35 cellular contexts compared by ENCODE assay signal in the genomic region with DNA sequence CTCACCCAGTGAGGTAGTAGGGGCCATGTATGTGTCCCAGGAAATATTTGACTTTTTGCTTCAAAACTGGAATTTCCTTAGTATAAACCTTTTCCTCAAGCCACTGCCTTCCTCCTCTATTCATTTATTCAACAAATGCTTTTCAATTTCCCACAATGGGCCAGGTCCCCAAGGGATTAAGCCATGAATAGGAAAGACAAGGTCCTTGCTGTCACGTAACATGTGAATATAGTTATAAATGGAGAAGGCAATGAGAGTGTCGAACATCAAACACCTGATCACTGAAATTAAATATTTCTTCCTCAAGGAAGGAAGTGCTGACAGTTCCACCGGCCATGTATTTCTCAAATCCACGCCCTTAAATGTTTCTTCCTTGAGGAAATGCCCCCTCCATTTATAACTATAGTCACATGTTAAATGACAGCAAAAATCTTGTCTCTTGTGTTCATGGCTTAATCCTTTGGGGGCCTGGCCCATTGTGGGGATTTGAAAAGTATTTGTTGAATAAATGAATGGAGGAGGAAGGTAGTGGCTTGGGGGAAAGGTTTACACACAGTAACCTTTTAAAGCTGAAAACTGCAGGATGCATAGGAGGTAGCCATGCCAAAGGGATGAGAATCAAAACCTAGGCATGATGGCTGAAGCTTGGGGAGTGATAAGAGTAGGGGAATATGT.
"Had no signal": no experiment of that assay in that cellular context is flagged by ENCODE, and none has a peak within 500 bp of the region (broad histone marks: within the 10 kb centered on the region; RNA-seq: fewer than 3 reads in every experiment).

No MANE protein-coding gene starts in this region.

- H3K36me3 Mint-ChIP-seq: activated CD4-positive, alpha-beta memory T cell treated with anti-CD3 and anti-CD28 coated beads for 36 hours; activated naive CD4-positive, alpha-beta T cell treated with anti-CD3 and anti-CD28 coated beads, Interleukin-2, amount 50 U/mL, for 72 hours; activated naive CD8-positive, alpha-beta T cell treated with anti-CD3 and anti-CD28 coated beads for 36 hours had no signal

- H3K4me1 Mint-ChIP-seq: activated B cell treated with CpG ODN at 0.5 μM for 24 hours; activated CD4-positive, alpha-beta T cell treated with anti-CD3 and anti-CD28 coated beads, Interleukin-2, amount 10 ng/mL, durations not matched to agents 24 days and 14 days; activated naive CD8-positive, alpha-beta T cell treated with anti-CD3 and anti-CD28 coated beads for 36 hours; activated T-helper 17 cell treated with anti-CD3 and anti-CD28 coated beads, Interleukin-2, amount 50 U/mL, for 72 hours had no signal

- DNase-seq: activated B cell treated with CpG ODN at 0.5 μM for 24 hours; activated CD4-positive, alpha-beta memory T cell treated with anti-CD3 and anti-CD28 coated beads for 36 hours; activated CD4-positive, alpha-beta T cell treated with anti-CD3 and anti-CD28 coated beads for 4 hours; activated CD4-positive, alpha-beta T cell treated with anti-CD3 and anti-CD28 coated beads, Interleukin-2, amount 10 ng/mL, durations not matched to agents 24 days and 14 days; activated CD4-positive, alpha-beta T cell treated with anti-CD3 and anti-CD28 coated beads, Interleukin-2, amount 50 U/mL, for 1 hour; activated CD4-positive, alpha-beta T cell treated with anti-CD3 and anti-CD28 coated beads, Interleukin-2, amount 50 U/mL, for 4 hours; activated CD4-positive, CD25-positive, alpha-beta regulatory T cell treated with anti-CD3 and anti-CD28 coated beads, Interleukin-2, amount 50 U/mL, for 72 hours; activated CD8-positive, alpha-beta memory T cell treated with anti-CD3 and anti-CD28 coated beads, Interleukin-2, amount 50 U/mL, for 4 hours; activated CD8-positive, alpha-beta T cell treated with anti-CD3 and anti-CD28 coated beads for 36 hours; activated effector memory CD4-positive, alpha-beta T cell treated with anti-CD3 and anti-CD28 coated beads, Interleukin-2, amount 50 U/mL, for 16 hours; activated gamma-delta T cell treated with Interleukin-2 at 50 U/mL for 16 hours; activated naive CD4-positive, alpha-beta T cell; activated naive CD4-positive, alpha-beta T cell treated with anti-CD3 and anti-CD28 coated beads for 36 hours; activated naive CD4-positive, alpha-beta T cell treated with anti-CD3 and anti-CD28 coated beads, Interleukin-2, amount 50 U/mL, for 16 hours; activated naive CD8-positive, alpha-beta T cell treated with anti-CD3 and anti-CD28 coated beads for 36 hours; activated T-cell treated with anti-CD3 and anti-CD28 coated beads for 4 hours; activated T-cell treated with anti-CD3 and anti-CD28 coated beads, Interleukin-2, amount 50 U/mL, for 1 hour; activated T-cell treated with anti-CD3 and anti-CD28 coated beads, Interleukin-2, amount 50 U/mL, for 4 hours; activated T-cell treated with anti-CD3 and anti-CD28 coated beads, Interleukin-2, amount 50 U/mL, for 72 hours; adrenal gland; amniotic stem cell; aorta; body of pancreas; brain microvascular endothelial cell; central memory CD4-positive, alpha-beta T cell; T-helper 1 cell; T-helper 2 cell; T-helper 9 cell had no signal

- H3K36me3 ChIP-seq: adrenal gland, brain microvascular endothelial cell, breast epithelium had no signal

- ATAC-seq: activated CD8-positive, alpha-beta T cell treated with anti-CD3 and anti-CD28 coated beads for 36 hours; activated naive CD4-positive, alpha-beta T cell treated with anti-CD3 and anti-CD28 coated beads, Interleukin-2, amount 50 U/mL, for 72 hours; activated T-cell treated with anti-CD3 and anti-CD28 coated beads, Interleukin-2, amount 50 U/mL, for 4 hours; activated T-cell treated with anti-CD3 and anti-CD28 coated beads, Interleukin-2, amount 50 U/mL, for 72 hours; activated T-helper 17 cell treated with anti-CD3 and anti-CD28 coated beads, Interleukin-2, amount 50 U/mL, for 72 hours; body of pancreas had no signal

- H3K9me3 ChIP-seq: adrenal gland, body of pancreas, breast epithelium had no signal

- H3K4me3 ChIP-seq: adrenal gland, body of pancreas, breast epithelium had no signal

- H3K27me3 ChIP-seq: adrenal gland, body of pancreas, brain microvascular endothelial cell, breast epithelium had no signal

- H3K4me3 Mint-ChIP-seq: activated B cell treated with CpG ODN at 0.5 μM for 24 hours; activated CD4-positive, alpha-beta memory T cell treated with anti-CD3 and anti-CD28 coated beads for 36 hours; activated CD4-positive, alpha-beta T cell treated with anti-CD3 and anti-CD28 coated beads, Interleukin-2, amount 10 ng/mL, durations not matched to agents 24 days and 14 days; activated CD8-positive, alpha-beta T cell treated with anti-CD3 and anti-CD28 coated beads for 36 hours; activated naive CD4-positive, alpha-beta T cell treated with anti-CD3 and anti-CD28 coated beads for 36 hours; activated naive CD8-positive, alpha-beta T cell treated with anti-CD3 and anti-CD28 coated beads for 36 hours; activated T-cell treated with anti-CD3 and anti-CD28 coated beads, Interleukin-2, amount 50 U/mL, for 4 hours; activated T-cell treated with anti-CD3 and anti-CD28 coated beads, Interleukin-2, amount 50 U/mL, for 72 hours; activated T-helper 1 cell treated with anti-CD3 and anti-CD28 coated beads, Interleukin-12 subunit alpha, Interleukin-12 subunit beta, Interleukin-2, Interleukin-4 antibody, amounts not matched to agents 30 ng/mL and 10 ng/mL and 1 ng/mL, durations not matched to agents 14 hours and 24 hours and 36 hours; activated T-helper 17 cell treated with anti-CD3 and anti-CD28 coated beads, Interleukin-2, amount 50 U/mL, for 72 hours; T-helper 1 cell treated with Interleukin-12 subunit alpha and Interleukin-12 subunit beta and Interleukin-4 antibody, amounts not matched to agents 30 μg/mL and 1 μg/mL, for 36 hours; T-helper 2 cell treated with Interferon-gamma antibody and Interleukin-4, amounts not matched to agents 5 μg/mL and 100 μg/mL, for 36 hours had no signal

- H3K4me1 ChIP-seq: adrenal gland, body of pancreas, breast epithelium had no signal

- H3K27me3 Mint-ChIP-seq: activated B cell treated with CpG ODN at 0.5 μM for 24 hours; activated CD4-positive, alpha-beta memory T cell treated with anti-CD3 and anti-CD28 coated beads for 36 hours; activated naive CD8-positive, alpha-beta T cell treated with anti-CD3 and anti-CD28 coated beads for 36 hours had no signal

- H3K27ac ChIP-seq: adrenal gland, body of pancreas, brain microvascular endothelial cell, breast epithelium, VCaP had no signal

- H3K9me3 Mint-ChIP-seq: activated B cell treated with CpG ODN at 0.5 μM for 24 hours; activated CD4-positive, alpha-beta memory T cell treated with anti-CD3 and anti-CD28 coated beads for 36 hours; activated CD4-positive, alpha-beta T cell treated with anti-CD3 and anti-CD28 coated beads, Interleukin-2, amount 10 ng/mL, durations not matched to agents 24 days and 14 days; activated CD8-positive, alpha-beta T cell treated with anti-CD3 and anti-CD28 coated beads for 36 hours; activated naive CD4-positive, alpha-beta T cell treated with anti-CD3 and anti-CD28 coated beads for 36 hours; activated naive CD4-positive, alpha-beta T cell treated with anti-CD3 and anti-CD28 coated beads, Interleukin-2, amount 50 U/mL, for 72 hours; activated naive CD8-positive, alpha-beta T cell treated with anti-CD3 and anti-CD28 coated beads for 36 hours; activated T-cell treated with anti-CD3 and anti-CD28 coated beads, Interleukin-2, amount 50 U/mL, for 4 hours; activated T-cell treated with anti-CD3 and anti-CD28 coated beads, Interleukin-2, amount 50 U/mL, for 72 hours; activated T-helper 1 cell treated with anti-CD3 and anti-CD28 coated beads, Interleukin-12 subunit alpha, Interleukin-12 subunit beta, Interleukin-2, Interleukin-4 antibody, amounts not matched to agents 30 ng/mL and 10 ng/mL and 1 ng/mL, durations not matched to agents 14 hours and 24 hours and 36 hours; activated T-helper 17 cell treated with anti-CD3 and anti-CD28 coated beads, Interleukin-2, amount 50 U/mL, for 72 hours; T-helper 1 cell treated with Interleukin-12 subunit alpha and Interleukin-12 subunit beta and Interleukin-4 antibody, amounts not matched to agents 30 μg/mL and 1 μg/mL, for 36 hours; T-helper 2 cell treated with Interferon-gamma antibody and Interleukin-4, amounts not matched to agents 5 μg/mL and 100 μg/mL, for 36 hours had no signal

- H3K27ac Mint-ChIP-seq: activated B cell treated with CpG ODN at 0.5 μM for 24 hours; activated CD4-positive, alpha-beta memory T cell treated with anti-CD3 and anti-CD28 coated beads for 36 hours; activated CD4-positive, alpha-beta T cell treated with anti-CD3 and anti-CD28 coated beads, Interleukin-2, amount 10 ng/mL, durations not matched to agents 24 days and 14 days; activated CD8-positive, alpha-beta T cell treated with anti-CD3 and anti-CD28 coated beads for 36 hours; activated naive CD4-positive, alpha-beta T cell treated with anti-CD3 and anti-CD28 coated beads for 36 hours; activated naive CD4-positive, alpha-beta T cell treated with anti-CD3 and anti-CD28 coated beads, Interleukin-2, amount 50 U/mL, for 72 hours; activated naive CD8-positive, alpha-beta T cell treated with anti-CD3 and anti-CD28 coated beads for 36 hours; activated T-cell treated with anti-CD3 and anti-CD28 coated beads, Interleukin-2, amount 50 U/mL, for 72 hours; activated T-helper 1 cell treated with anti-CD3 and anti-CD28 coated beads, Interleukin-12 subunit alpha, Interleukin-12 subunit beta, Interleukin-2, Interleukin-4 antibody, amounts not matched to agents 30 ng/mL and 10 ng/mL and 1 ng/mL, durations not matched to agents 14 hours and 24 hours and 36 hours; activated T-helper 17 cell treated with anti-CD3 and anti-CD28 coated beads, Interleukin-2, amount 50 U/mL, for 72 hours; T-helper 1 cell treated with Interleukin-12 subunit alpha and Interleukin-12 subunit beta and Interleukin-4 antibody, amounts not matched to agents 30 μg/mL and 1 μg/mL, for 36 hours; T-helper 2 cell treated with Interferon-gamma antibody and Interleukin-4, amounts not matched to agents 5 μg/mL and 100 μg/mL, for 36 hours had no signal
